12 cellular contexts compared by ENCODE assay signal in the genomic region with DNA sequence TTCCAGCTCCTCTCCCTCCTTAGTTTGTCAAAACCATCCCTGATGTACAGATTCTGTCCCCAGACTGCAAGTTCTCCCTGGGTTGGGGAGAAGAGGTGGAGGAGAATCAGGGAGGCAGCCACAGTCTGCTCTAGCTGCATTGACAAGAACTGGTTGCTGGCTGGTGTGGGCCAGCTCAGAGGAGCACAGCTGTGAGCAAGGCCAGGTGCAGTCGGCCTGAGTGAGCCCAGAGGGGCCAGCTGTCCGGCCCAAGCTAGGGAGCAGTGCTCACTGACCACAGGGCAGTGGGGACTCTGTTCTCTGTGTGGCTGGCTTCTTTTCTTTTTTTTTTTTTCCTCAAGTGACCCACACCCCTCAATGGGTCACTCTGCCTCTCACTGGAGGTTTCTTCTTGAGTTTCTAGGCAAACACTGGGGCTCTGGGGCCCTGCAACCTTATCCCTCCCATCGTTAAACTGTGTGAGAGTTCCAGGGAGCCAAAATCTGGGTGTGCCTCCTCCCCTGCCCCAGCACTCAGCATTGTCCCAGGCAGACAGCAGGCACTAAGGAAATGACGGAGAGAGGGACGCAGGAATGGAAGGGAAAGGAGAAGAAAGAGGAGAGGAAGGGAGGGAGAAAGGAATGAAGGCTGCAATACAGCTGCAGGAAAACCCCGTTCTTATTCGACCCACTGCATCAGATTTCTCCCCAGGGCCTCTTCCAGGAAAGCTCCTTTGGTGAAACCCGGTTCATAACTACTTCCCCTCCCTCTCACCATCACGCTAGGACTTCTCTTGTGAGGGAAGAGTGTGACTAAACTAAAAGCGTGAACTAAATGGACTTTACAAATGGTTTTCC. TPM values are rescaled to one million over a fixed set of nuclear protein-coding genes. Genes with fewer than 3 reads are reported as not detected.
DNase-seq lines count a peak whose midpoint lies in the region; ATAC-seq, FAIRE-seq and TF ChIP-seq lines count a peak whose summit lies in the region.
"Had no signal": no experiment of that assay in that cellular context is flagged by ENCODE, and none has a peak within 500 bp of the region (broad histone marks: within the 10 kb centered on the region; RNA-seq: fewer than 3 reads in every experiment).

No MANE protein-coding gene starts in this region.

- H3K9me3 ChIP-seq in upper lobe of right lung = no peaks in the 10 kb centered on the region

- peaks cover 58% of the 10 kb centered on the region for H3K4me1 Mint-ChIP-seq in T-helper 1 cell treated with Interleukin-12 subunit alpha and Interleukin-12 subunit beta and Interleukin-4 antibody, amounts not matched to agents 30 μg/mL and 1 μg/mL, for 36 hours (ENCODE audit: low read depth)

- peak overlapping the region; percentile 39 for H3K4me3 Mint-ChIP-seq in T-helper 1 cell treated with Interleukin-12 subunit alpha and Interleukin-12 subunit beta and Interleukin-4 antibody, amounts not matched to agents 30 μg/mL and 1 μg/mL, for 36 hours

- peaks cover 7% of the 10 kb centered on the region for H3K9me3 Mint-ChIP-seq in T-helper 1 cell treated with Interleukin-12 subunit alpha and Interleukin-12 subunit beta and Interleukin-4 antibody, amounts not matched to agents 30 μg/mL and 1 μg/mL, for 36 hours

- ATAC-seq in Right ventricle myocardium superior (ENCODE audit: poor library complexity) = peak; percentile 40
- peak; percentile 28 for ATAC-seq in upper lobe of right lung

- H3K36me3 ChIP-seq in upper lobe of right lung = no peaks in the 10 kb centered on the region

- H3K4me1 ChIP-seq in upper lobe of right lung = peaks cover 5% of the 10 kb centered on the region

- H3K27me3 Mint-ChIP-seq in T-helper 1 cell treated with Interleukin-12 subunit alpha and Interleukin-12 subunit beta and Interleukin-4 antibody, amounts not matched to agents 30 μg/mL and 1 μg/mL, for 36 hours (ENCODE audit: low read depth) = peaks cover 6% of the 10 kb centered on the region

- peaks cover 2% of the 10 kb centered on the region for H3K36me3 Mint-ChIP-seq in T-helper 1 cell treated with Interleukin-12 subunit alpha and Interleukin-12 subunit beta and Interleukin-4 antibody, amounts not matched to agents 30 μg/mL and 1 μg/mL, for 36 hours (ENCODE audit: low read depth)

- no peaks in the 10 kb centered on the region for H3K27me3 ChIP-seq in upper lobe of right lung

- FAIRE-seq in GM12892 (lab: Jason Lieb, UNC) = no peak
- FAIRE-seq: G401.6 had no signal

- intact Hi-C loops in Right ventricle myocardium superior (cut with DNase I) = no loop called here
- intact Hi-C loops in cardiac septum (cut with DNase I) = no loop called here
- intact Hi-C loops in upper lobe of right lung (cut with DNase I) = no loop called here

- TF ChIP-seq CTCF in upper lobe of right lung (IDR thresholded peaks at IDR 0.05) = no peak

- no peak for TF ChIP-seq POLR2A in GM12892 (IDR thresholded peaks at IDR 0.05; ENCODE audit: low read depth, low read length)

- no peak overlapping the region for H3K4me3 ChIP-seq in upper lobe of right lung

- H3K27ac ChIP-seq in upper lobe of right lung = no peak overlapping the region

- peak overlapping the region; percentile 52 for H3K27ac Mint-ChIP-seq in T-helper 1 cell treated with Interleukin-12 subunit alpha and Interleukin-12 subunit beta and Interleukin-4 antibody, amounts not matched to agents 30 μg/mL and 1 μg/mL, for 36 hours

- no peak for DNase-seq in Right ventricle myocardium superior
- no peak for DNase-seq in cardiac septum (ENCODE audit: low spot score)
- peak; percentile 91 for DNase-seq in left kidney (ENCODE audit: low read depth, low spot score)
- DNase-seq in upper lobe of right lung = no peak
- no peak for DNase-seq in GM12892 (ENCODE audit: insufficient read length)
- DNase-seq in stimulated activated naive CD4-positive, alpha-beta T cell (lab: John Stamatoyannopoulos, UW) = no peak
- no peak for DNase-seq in DMS79 (lab: John Stamatoyannopoulos, UW)
- DNase-seq: activated naive CD4-positive, alpha-beta T cell treated with Interleukin-2 at 50 U/mL for 16 hours; midbrain; SHP77 treated with DMSO at 0.1 percent for 48 hours had no signal

RNA-seq across cellular contexts. Expression of a gene that starts 37.7 kb away (rescaled TPM):
- 11.1 TPM for total RNA-seq in Right ventricle myocardium superior
- total RNA-seq in cardiac septum = 24.4 TPM
- total RNA-seq in upper lobe of right lung = 43.6 TPM
- 4.3 TPM for polyA plus RNA-seq in GM12892 (2012; ENCODE audit: missing spikeins)
